21 cellular contexts compared by ENCODE assay signal in the genomic region with DNA sequence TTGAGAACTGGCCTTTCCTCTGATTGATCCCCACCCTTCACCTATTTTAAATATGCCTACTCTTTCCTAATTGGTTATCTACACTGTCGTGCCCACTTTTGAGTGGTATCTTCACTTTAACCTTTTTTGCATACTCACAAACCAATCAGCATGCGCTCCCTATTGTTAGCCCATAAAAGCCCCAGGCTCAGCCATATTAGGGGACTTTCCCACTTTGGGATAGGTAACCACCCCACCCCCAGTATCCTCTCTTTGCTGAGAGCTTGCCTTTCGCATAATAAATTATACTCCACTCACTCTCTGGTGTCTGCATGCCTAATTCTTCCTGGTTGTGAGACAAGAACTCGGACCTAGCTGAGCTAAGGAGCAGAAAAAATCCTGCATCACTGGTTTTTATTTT.
"Had no signal": no experiment of that assay in that cellular context is flagged by ENCODE, and none has a peak within 500 bp of the region (broad histone marks: within the 10 kb centered on the region; RNA-seq: fewer than 3 reads in every experiment).

No MANE protein-coding gene starts in this region.

- H3K4me1 ChIP-seq: adrenal gland, ascending aorta, esophagus muscularis mucosa, right lobe of liver, tibial artery had no signal

- DNase-seq: activated B cell treated with CpG ODN at 0.5 μM for 24 hours; activated CD4-positive, alpha-beta T cell treated with anti-CD3 and anti-CD28 coated beads for 36 hours; activated CD4-positive, alpha-beta T cell treated with anti-CD3 and anti-CD28 coated beads, Interleukin-2, amount 50 U/mL, for 4 hours; activated CD8-positive, alpha-beta memory T cell treated with anti-CD3 and anti-CD28 coated beads, Interleukin-2, amount 50 U/mL, for 48 hours; activated effector memory CD4-positive, alpha-beta T cell treated with anti-CD3 and anti-CD28 coated beads, Interleukin-2, amount 50 U/mL, for 16 hours; activated naive CD4-positive, alpha-beta T cell treated with anti-CD3 and anti-CD28 coated beads, Interleukin-2, amount 50 U/mL, for 16 hours; activated T-cell treated with anti-CD3 and anti-CD28 coated beads, Interleukin-2, amount 50 U/mL, for 72 hours; adrenal gland; central memory CD4-positive, alpha-beta T cell; glutamatergic neuron; occipital lobe; right lobe of liver; stimulated activated CD4-positive, alpha-beta T cell treated with anti-CD3 and anti-CD28 coated beads, Interleukin-1b, Interleukin-23, amount 100 ng/mL, for 48 hours; stimulated activated naive CD8-positive, alpha-beta T cell treated with anti-CD3 and anti-CD28 coated beads, Interleukin-15, amount 100 ng/mL, for 72 hours; T-helper 17 cell; tibial artery had no signal

- H3K27ac ChIP-seq: adrenal gland, ascending aorta, esophagus muscularis mucosa, hepatocyte, right lobe of liver, skin epidermis, tibial artery had no signal

- H2AFZ ChIP-seq: hepatocyte had no signal

- H3K27ac Mint-ChIP-seq: activated B cell treated with CpG ODN at 0.5 μM for 24 hours; activated CD4-positive, alpha-beta T cell treated with anti-CD3 and anti-CD28 coated beads for 36 hours; activated T-cell treated with anti-CD3 and anti-CD28 coated beads, Interleukin-2, amount 50 U/mL, for 72 hours; memory B cell; stimulated activated naive CD8-positive, alpha-beta T cell treated with anti-CD3 and anti-CD28 coated beads, Interleukin-15, amount 100 ng/mL, for 72 hours; T-helper 17 cell had no signal

- H3K27me3 ChIP-seq: adrenal gland, ascending aorta, esophagus muscularis mucosa, hepatocyte, right lobe of liver, tibial artery had no signal

- H3K4me1 Mint-ChIP-seq: activated B cell treated with CpG ODN at 0.5 μM for 24 hours; activated CD4-positive, alpha-beta T cell treated with anti-CD3 and anti-CD28 coated beads for 36 hours; memory B cell; T-helper 17 cell had no signal

- H3K27me3 Mint-ChIP-seq: activated B cell treated with CpG ODN at 0.5 μM for 24 hours; activated CD4-positive, alpha-beta T cell treated with anti-CD3 and anti-CD28 coated beads for 36 hours; memory B cell; stimulated activated naive CD8-positive, alpha-beta T cell treated with anti-CD3 and anti-CD28 coated beads, Interleukin-15, amount 100 ng/mL, for 72 hours; T-helper 17 cell had no signal

- H3K4me3 Mint-ChIP-seq: activated B cell treated with CpG ODN at 0.5 μM for 24 hours; activated CD4-positive, alpha-beta T cell treated with anti-CD3 and anti-CD28 coated beads for 36 hours; activated T-cell treated with anti-CD3 and anti-CD28 coated beads, Interleukin-2, amount 50 U/mL, for 72 hours; memory B cell; stimulated activated naive CD8-positive, alpha-beta T cell treated with anti-CD3 and anti-CD28 coated beads, Interleukin-15, amount 100 ng/mL, for 72 hours; T-helper 17 cell had no signal

- H3K4me2 ChIP-seq: hepatocyte had no signal

- H3K4me3 ChIP-seq: adrenal gland, ascending aorta, esophagus muscularis mucosa, hepatocyte, right lobe of liver, skin epidermis, tibial artery had no signal

- H3K36me3 ChIP-seq: adrenal gland, ascending aorta, right lobe of liver, tibial artery had no signal

- H3K9me3 ChIP-seq: adrenal gland, ascending aorta, esophagus muscularis mucosa, tibial artery had no signal

- H3K79me2 ChIP-seq: hepatocyte had no signal
